ENCODE assay signal across 1 cellular context in genomic region chr1:208150810-208151458, GRCh38.
A peak's percentile ranks its signal among the peaks of the same experiment; 100 is the strongest.
TF ChIP-seq lines count a peak whose summit lies in the region.

No MANE protein-coding gene starts in this region.

TF ChIP-seq in endothelial cell of umbilical vein, 7 proteins besides CTCF, POLR2A, EP300 and RAD21 (continued from another document):
- TF ChIP-seq GATA2 (IDR thresholded peaks at IDR 0.05; ENCODE audit: insufficient read depth, insufficient read length, low read depth, low read length) (no peak), POLR2AphosphoS5 (IDR thresholded peaks at IDR 0.05; ENCODE audit: insufficient read depth, low read depth, low read length) (peak; percentile 13), MAX (IDR thresholded peaks at IDR 0.05; ENCODE audit: insufficient read depth, insufficient read length) (no peak)
TF ChIP-seq in endothelial cell of umbilical vein: peak in this region for 1.
